In genomic region chr2:119366161-119366648, GRCh38 we compare ENCODE assay signal across 1 cellular context.
TF ChIP-seq lines count a peak whose summit lies in the region.

No MANE protein-coding gene starts in this region.

TF ChIP-seq in IMR-90, 13 proteins besides CTCF, POLR2A, EP300 and RAD21 (continued from another document):
- TF ChIP-seq NFE2L2 (IDR thresholded peaks at IDR 0.05; ENCODE audit: low read depth, low read length): no peak
- no peak for TF ChIP-seq MAFK (IDR thresholded peaks at IDR 0.05; ENCODE audit: low read depth, low read length)
- TF ChIP-seq, protein P1, sequence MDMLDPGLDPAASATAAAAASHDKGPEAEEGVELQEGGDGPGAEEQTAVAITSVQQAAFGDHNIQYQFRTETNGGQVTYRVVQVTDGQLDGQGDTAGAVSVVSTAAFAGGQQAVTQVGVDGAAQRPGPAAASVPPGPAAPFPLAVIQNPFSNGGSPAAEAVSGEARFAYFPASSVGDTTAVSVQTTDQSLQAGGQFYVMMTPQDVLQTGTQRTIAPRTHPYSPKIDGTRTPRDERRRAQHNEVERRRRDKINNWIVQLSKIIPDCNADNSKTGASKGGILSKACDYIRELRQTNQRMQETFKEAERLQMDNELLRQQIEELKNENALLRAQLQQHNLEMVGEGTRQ (IDR thresholded peaks at IDR 0.05; ENCODE audit: low read depth, low read length): no peak
- TF ChIP-seq CHD1 (IDR thresholded peaks at IDR 0.05; ENCODE audit: low read depth, low read length): no peak
- no peak for TF ChIP-seq FOS (IDR thresholded peaks at IDR 0.05; ENCODE audit: low read depth, low read length)
- TF ChIP-seq RCOR1 (IDR thresholded peaks at IDR 0.05; ENCODE audit: insufficient replicate concordance, low read length): no peak
TF ChIP-seq in IMR-90: peak in this region for 0.
